9 cellular contexts compared by ENCODE assay signal in genomic region chr1:12231276-12231595, GRCh38. TPM values are rescaled to one million over a fixed set of nuclear protein-coding genes. Genes with fewer than 3 reads are reported as not detected.
A peak's percentile ranks its signal among the peaks of the same experiment; 100 is the strongest.
DNase-seq lines count a peak whose midpoint lies in the region; ATAC-seq and TF ChIP-seq lines count a peak whose summit lies in the region.
"Had no signal": no experiment of that assay in that cellular context is flagged by ENCODE, and none has a peak within 500 bp of the region (broad histone marks: within the 10 kb centered on the region; RNA-seq: fewer than 3 reads in every experiment).

No MANE protein-coding gene starts in this region.

- intact Hi-C loops in dorsolateral prefrontal cortex (cut with DNase I), result no loop called here

- DNase-seq in AG04450 (ENCODE audit: low read depth, low spot score) (no peak), LNCaP clone FGC (ENCODE audit: low read depth) (no peak), dorsolateral prefrontal cortex (no peak), naive B cell (no peak), HUDEP-2 (lab: John Stamatoyannopoulos, UW; ENCODE audit: unreplicated experiment in 76 of 76) (no peak), dermis blood vessel endothelial cell (no peak), cerebellar nuclear complex (lab: John Stamatoyannopoulos, UW) (no peak)
- DNase-seq: occipital lobe had no signal

- H3K4me3 ChIP-seq in AG04450 (ENCODE audit: low read depth, low read length) (peak overlapping the region; percentile 91), LNCaP clone FGC (ENCODE audit: low read depth, low read length) (peak overlapping the region; percentile 97), dorsolateral prefrontal cortex (peak overlapping the region; percentile 68 to 100 (median 97))

- CTCF ChIA-PET in AG04450 (lab: Charles Lee), result interaction anchor here (1.3 to 2.1 kb wide), 2 partner anchors 106 to 428 kb away, joined by 3 to 9 read pairs; no protein-coding TSS in a partner anchor

- H3K27me3 Mint-ChIP-seq in naive B cell, result no peaks in the 10 kb centered on the region

- POLR2A ChIA-PET in AG04450 (lab: Yijun Ruan, JAX), result no interaction called here

- H3K27ac Mint-ChIP-seq in naive B cell, result peak overlapping the region in 2 of 6 donors; percentile 20 to 77

- no peaks in the 10 kb centered on the region for H3K36me3 Mint-ChIP-seq in naive B cell

- no peaks in the 10 kb centered on the region for H3K9me3 Mint-ChIP-seq in naive B cell

- H3K9me3 ChIP-seq in AG04450 (ENCODE audit: control insufficient read depth, insufficient read depth, low read length), result no peaks in the 10 kb centered on the region; the same call in 1 of the 2 replicates

- no peak overlapping the region for H3K27ac ChIP-seq in AG04450 (ENCODE audit: low read depth, low read length)
- peak overlapping the region in 41 of 59 donors; percentile 1 to 95 (median 73) for H3K27ac ChIP-seq in dorsolateral prefrontal cortex

- peaks cover 5 to 22% (median 12%) of the 10 kb centered on the region in 3 donors for H3K4me1 Mint-ChIP-seq in naive B cell

- H3K27me3 ChIP-seq in AG04450 (ENCODE audit: control insufficient read depth, insufficient read depth, low read length) (peaks cover 6% of the 10 kb centered on the region), dorsolateral prefrontal cortex (no peaks in the 10 kb centered on the region)

- TF ChIP-seq CTCF in AG04450 (IDR thresholded peaks at IDR 0.05; ENCODE audit: low read depth, low read length) (no peak), LNCaP clone FGC (IDR thresholded peaks at IDR 0.05; ENCODE audit: control insufficient read depth, extremely low read depth, insufficient read depth) (no peak), dorsolateral prefrontal cortex (IDR thresholded peaks at IDR 0.05 in 54 of 56, conservative IDR thresholded peaks at IDR 0.05 in 2 of 56; ENCODE audit: low read depth in 1 of 56, partially characterized antibody in 56 of 56) (no peak)

- H3K4me3 Mint-ChIP-seq in naive B cell, result peak overlapping the region; percentile 81 to 94 (median 90)

- ATAC-seq in naive B cell (ENCODE audit: low read depth in 2 of 2) (no peak), GM18868 (IDR thresholded peaks at IDR 0.05; ENCODE audit: unreplicated experiment) (no peak)

RNA-seq across cellular contexts. Expression of gene VPS13D, which starts 1.4 kb away (rescaled TPM):
- polyA plus RNA-seq in AG04450 (2011; rRNA removed), result 18.3 and 19.0 TPM in 2 replicates
- 60.6 and 65.4 TPM in 2 replicates for polyA minus RNA-seq in AG04450 (2011; rRNA and poly(A)+ RNA removed)
- total RNA-seq in dorsolateral prefrontal cortex, result 100 to 1,000 TPM in 119 of 120 experiments, 10 to 100 TPM in 1; 83.9 to 199 (median 129) TPM
- polyA plus RNA-seq in naive B cell (ENCODE audit: low read depth in 6 of 6), result 10 to 100 TPM in 4 of 6 donors, 1 to 10 TPM in 2; 7.6 to 14.6 (median 11.8) TPM
- total RNA-seq in dermis blood vessel endothelial cell, result 39.0 and 45.9 TPM in 2 replicates
